22 cellular contexts compared by ENCODE assay signal in the genomic region with DNA sequence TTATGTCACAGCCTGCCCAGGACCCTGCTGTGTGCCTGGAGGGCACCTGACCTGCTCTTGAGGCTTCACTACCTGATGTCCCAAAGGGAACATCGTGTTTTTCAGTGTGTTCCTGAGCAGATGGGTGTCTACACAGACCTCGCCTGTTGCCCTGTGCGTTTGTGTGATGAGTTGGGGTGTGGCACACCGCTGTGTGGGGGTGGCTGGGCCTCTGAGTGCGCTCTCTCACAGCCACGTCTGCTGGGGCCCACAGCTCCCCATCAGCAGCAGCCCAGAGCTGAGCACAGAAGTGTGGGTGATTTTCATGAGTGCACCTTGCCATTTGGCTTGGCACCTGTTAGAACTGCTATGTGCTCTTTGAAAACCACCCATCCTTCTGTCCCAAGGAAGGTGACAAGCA.
"Had no signal": no experiment of that assay in that cellular context is flagged by ENCODE, and none has a peak within 500 bp of the region (broad histone marks: within the 10 kb centered on the region; RNA-seq: fewer than 3 reads in every experiment).

No MANE protein-coding gene starts in this region.

- H3K4me1 ChIP-seq: adrenal gland, ascending aorta, colonic mucosa, parathyroid adenoma, right lobe of liver, testis had no signal

- H3K27me3 ChIP-seq: adrenal gland, ascending aorta, colonic mucosa, dorsolateral prefrontal cortex, left lung, right lobe of liver, testis, upper lobe of left lung had no signal

- H3K4me3 Mint-ChIP-seq: activated naive CD8-positive, alpha-beta T cell; activated T-cell treated with anti-CD3 and anti-CD28 coated beads, Interleukin-2, amount 50 U/mL, for 4 hours; nephron progenitor cell had no signal

- H3K27me3 Mint-ChIP-seq: activated naive CD8-positive, alpha-beta T cell had no signal

- DNase-seq: activated CD4-positive, alpha-beta T cell treated with anti-CD3 and anti-CD28 coated beads, Interleukin-2, amount 50 U/mL, for 48 hours; activated CD8-positive, alpha-beta memory T cell treated with anti-CD3 and anti-CD28 coated beads, Interleukin-2, amount 50 U/mL, for 48 hours; activated naive CD4-positive, alpha-beta T cell; activated T-cell treated with anti-CD3 and anti-CD28 coated beads, Interleukin-2, amount 50 U/mL, for 4 hours; adrenal gland; colonic mucosa; nephron progenitor cell; nucleus accumbens; stimulated activated CD4-positive, alpha-beta T cell treated with anti-CD3 and anti-CD28 coated beads, Interleukin-15, amount 100 ng/mL, for 24 hours; stimulated activated CD8-positive, alpha-beta memory T cell treated with anti-CD3 and anti-CD28 coated beads, Interleukin-4, amount 100 ng/mL, for 48 hours; stimulated activated naive CD4-positive, alpha-beta T cell; T-helper 9 cell; testis had no signal

- H3K4me3 ChIP-seq: adrenal gland, ascending aorta, colonic mucosa, dorsolateral prefrontal cortex, left lung, right lobe of liver, skin epidermis, testis, upper lobe of left lung had no signal

- H3K27ac ChIP-seq: adrenal gland, ascending aorta, colonic mucosa, dorsolateral prefrontal cortex, left lung, parathyroid adenoma, right lobe of liver, skin epidermis, testis, upper lobe of left lung had no signal

- H3K36me3 ChIP-seq: adrenal gland, colonic mucosa had no signal

- H3K27ac Mint-ChIP-seq: activated naive CD8-positive, alpha-beta T cell; activated T-helper 2 cell treated with anti-CD3 and anti-CD28 coated beads, Interferon-gamma antibody, Interleukin-2, Interleukin-4, amounts not matched to agents 10 μg/mL and 5 μg/mL and 100 μg/mL, durations not matched to agents 14 hours and 24 hours and 36 hours; nephron progenitor cell had no signal

- H3K9ac ChIP-seq: parathyroid adenoma had no signal

- ATAC-seq: activated T-cell treated with anti-CD3 and anti-CD28 coated beads, Interleukin-2, amount 50 U/mL, for 4 hours; left lung had no signal

- H3K9me3 ChIP-seq: adrenal gland, ascending aorta, colonic mucosa, left lung, right lobe of liver, testis had no signal

- H3K9me3 Mint-ChIP-seq: activated T-cell treated with anti-CD3 and anti-CD28 coated beads, Interleukin-2, amount 50 U/mL, for 4 hours; activated T-helper 2 cell treated with anti-CD3 and anti-CD28 coated beads, Interferon-gamma antibody, Interleukin-2, Interleukin-4, amounts not matched to agents 10 μg/mL and 5 μg/mL and 100 μg/mL, durations not matched to agents 14 hours and 24 hours and 36 hours; nephron progenitor cell had no signal
